Comparison of ENCODE assay signal across 23 cellular contexts in the genomic region with DNA sequence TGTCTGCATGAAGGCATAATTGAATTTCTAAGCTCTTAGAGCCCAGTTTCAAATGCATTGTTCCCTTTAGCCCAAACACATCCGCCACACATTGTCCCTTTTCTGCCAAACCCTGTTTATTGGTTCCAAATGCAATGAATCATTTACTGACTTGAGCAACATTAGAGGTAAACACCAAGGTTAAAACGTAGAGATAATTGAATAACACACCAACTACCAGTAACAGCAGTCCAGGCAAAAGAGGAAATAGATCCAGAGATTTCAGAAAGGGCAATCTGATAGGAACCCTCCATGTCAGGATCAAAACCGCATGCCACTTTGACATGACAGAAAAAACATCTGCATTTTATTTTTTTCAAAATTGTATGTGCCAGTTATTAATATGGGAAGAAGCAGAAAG.
DNase-seq lines count a peak whose midpoint lies in the region; ATAC-seq, FAIRE-seq and TF ChIP-seq lines count a peak whose summit lies in the region.
"Had no signal": no experiment of that assay in that cellular context is flagged by ENCODE, and none has a peak within 500 bp of the region (broad histone marks: within the 10 kb centered on the region; RNA-seq: fewer than 3 reads in every experiment).

No MANE protein-coding gene starts in this region.

- in situ Hi-C loops in HepG2 (cut with HindIII; ENCODE audit: extremely low pct_ligation_motif_present, low pct_unique_long_range_greater_than_20kb): no loop called here

- H3K4me2 ChIP-seq in HepG2 (ENCODE audit: low read depth, low read length): no peak overlapping the region
- H3K4me2 ChIP-seq in PC-3 (ENCODE audit: low read length): no peak overlapping the region
- H3K4me2 ChIP-seq: A549 had no signal

- TF ChIP-seq CTCF in liver (IDR thresholded peaks at IDR 0.05; ENCODE audit: low read depth, low read length, missing input control) (no peak), HepG2 (CRISPR knock-in tag; IDR thresholded peaks at IDR 0.05) (no peak), PC-3 (conservative IDR thresholded peaks at IDR 0.05; ENCODE audit: low read depth, low read length) (no peak), dorsolateral prefrontal cortex (IDR thresholded peaks at IDR 0.05 in 54 of 56, conservative IDR thresholded peaks at IDR 0.05 in 2 of 56; ENCODE audit: low read depth in 1 of 56, partially characterized antibody in 56 of 56) (no peak)

- H3K4me1 ChIP-seq in liver (ENCODE audit: control insufficient read depth in 4 of 4, insufficient read depth in 4 of 4, low read length in 3 of 4) (no peaks in the 10 kb centered on the region), HepG2 (ENCODE audit: insufficient read depth, low read length) (no peaks in the 10 kb centered on the region), PC-3 (ENCODE audit: insufficient read depth, low read length) (no peaks in the 10 kb centered on the region)
- H3K4me1 ChIP-seq: A549, Caco-2 had no signal

- ATAC-seq in HepG2: no peak
- ATAC-seq in PC-3: no peak
- no peak; the same call in 2 of the 3 replicates for ATAC-seq in SK-N-SH treated with all-trans-retinoic acid at 6 μM for 48 hours
- no peak for ATAC-seq in HG03135 (IDR thresholded peaks at IDR 0.05; ENCODE audit: unreplicated experiment)
- ATAC-seq: A549, GM12878 had no signal

- CTCF ChIA-PET in HepG2 (lab: Yijun Ruan, JAX; ENCODE audit: low intra/inter-chr PET ratio, low total read pairs): no interaction called here
- CTCF ChIA-PET in PC-3 (lab: Charles Lee): interaction anchor here (0.6 kb wide), 1 partner anchor 1437 kb away, joined by 3 read pairs; no protein-coding TSS in a partner anchor

- H3K27ac ChIP-seq in liver (ENCODE audit: low read depth in 1 of 2, low read length in 2 of 2) (peak overlapping the region in 1 of 2 donors; percentile 36), HepG2 (ENCODE audit: extremely low read length, insufficient read depth, low read length) (no peak overlapping the region), PC-3 (ENCODE audit: low read length) (no peak overlapping the region), dorsolateral prefrontal cortex (no peak overlapping the region)
- H3K27ac ChIP-seq: A549 had no signal

- POLR2A ChIA-PET in HepG2 (lab: Yijun Ruan, JAX) (no interaction called here), PC-3 (lab: Charles Lee; ENCODE audit: unreplicated experiment) (no interaction called here)

- H3K79me2 ChIP-seq in HepG2 (ENCODE audit: insufficient read depth, low read length): no peaks in the 10 kb centered on the region
- no peaks in the 10 kb centered on the region for H3K79me2 ChIP-seq in PC-3 (ENCODE audit: low read length)

- H3K36me3 ChIP-seq in liver (ENCODE audit: control insufficient read depth in 4 of 4, insufficient read depth in 3 of 4, low read depth in 1 of 4, low read length in 3 of 4) (no peaks in the 10 kb centered on the region), HepG2 (replicated peaks in 1 of 2; ENCODE audit: control insufficient read depth in 1 of 2, insufficient read depth in 2 of 2, low read length in 2 of 2) (no peaks in the 10 kb centered on the region), PC-3 (ENCODE audit: low read depth, low read length) (no peaks in the 10 kb centered on the region)

- TF ChIP-seq EP300 in HepG2 (IDR thresholded peaks at IDR 0.05; ENCODE audit: low read depth in 2 of 2, low read length in 2 of 2) (no peak), HepG2 (CRISPR knock-in tag; IDR thresholded peaks at IDR 0.05; ENCODE audit: borderline replicate concordance) (no peak)

- H3K9me2 ChIP-seq in PC-3 (replicated peaks; ENCODE audit: low read length): no peaks in the 10 kb centered on the region

- DNase-seq in HepG2 (ENCODE audit: low spot score): no peak
- peak; percentile 21 for DNase-seq in PC-3
- peak; percentile 6 for DNase-seq in renal cortical epithelial cell (ENCODE audit: low read depth)
- DNase-seq in DMS79 treated with DMSO at 0.1 percent for 48 hours (lab: John Stamatoyannopoulos, UW): no peak
- no peak for DNase-seq in dorsolateral prefrontal cortex
- DNase-seq: 8988T; ACHN; AML-193; C1 segment of cervical spinal cord; Caco-2; CD4-positive, alpha-beta memory T cell; DMS153; EL; GDM1; H7; HCEC 1CT had no signal

- BruUV-seq in HepG2 (replicated peaks; lab: Mats Ljungman, UMichigan): no TSS peak
- BruUV-seq in PC-3 (replicated peaks; lab: Mats Ljungman, UMichigan): no TSS peak

- H4K20me1 ChIP-seq in HepG2 (ENCODE audit: insufficient read depth, low read length): no peaks in the 10 kb centered on the region
- H4K20me1 ChIP-seq in PC-3 (ENCODE audit: low read length): no peaks in the 10 kb centered on the region

- 24% methylated on average over 3 of the region's 3 CpGs for WGBS in liver
- WGBS in HepG2 (ENCODE audit: low lambda C conversion rate): 4% methylated on average over 3 of the region's 3 CpGs

- H3K27me3 ChIP-seq in liver (ENCODE audit: control insufficient read depth in 4 of 4, insufficient read depth in 4 of 4, low read length in 3 of 4): no peaks in the 10 kb centered on the region
- no peaks in the 10 kb centered on the region for H3K27me3 ChIP-seq in HepG2 (ENCODE audit: control insufficient read depth in 1 of 2, insufficient read depth in 2 of 2, low read length in 2 of 2)
- H3K27me3 ChIP-seq in PC-3 (ENCODE audit: low read length): no peaks in the 10 kb centered on the region
- peaks cover 0 to 22% (median 0%) of the 10 kb centered on the region in 45 donors for H3K27me3 ChIP-seq in dorsolateral prefrontal cortex

- no peak overlapping the region for H3K4me3 ChIP-seq in liver (ENCODE audit: low read depth in 1 of 3, low read length in 3 of 3)
- H3K4me3 ChIP-seq in HepG2 (replicated peaks in 1 of 3; ENCODE audit: insufficient read depth in 1 of 3, low read depth in 2 of 3, low read length in 3 of 3): no peak overlapping the region
- H3K4me3 ChIP-seq in PC-3 (ENCODE audit: low read length): no peak overlapping the region
- no peak overlapping the region for H3K4me3 ChIP-seq in dorsolateral prefrontal cortex
- H3K4me3 ChIP-seq: A549, GM12878 had no signal

- no peaks in the 10 kb centered on the region for H3F3A ChIP-seq in PC-3 (ENCODE audit: low read length, unreplicated experiment)

- no peak for TF ChIP-seq POLR2A in HepG2 (IDR thresholded peaks at IDR 0.05; ENCODE audit: insufficient read depth in 1 of 2, low read depth in 2 of 2, low read length in 2 of 2)

- TF ChIP-seq RAD21 in liver (IDR thresholded peaks at IDR 0.05) (peak in 1 of 2 donors; percentile 41), HepG2 (CRISPR knock-in tag; IDR thresholded peaks at IDR 0.05) (no peak)

- intact Hi-C loops in HepG2 (cut with micrococcal nuclease; ENCODE audit: unreplicated experiment) (no loop called here), PC-3 (cut with micrococcal nuclease) (no loop called here), dorsolateral prefrontal cortex (cut with DNase I) (no loop called here)

- H2AFZ ChIP-seq in HepG2 (ENCODE audit: low read length): no peak overlapping the region
- H2AFZ ChIP-seq in PC-3 (ENCODE audit: low read length): no peak overlapping the region

- H3K9me3 ChIP-seq in liver (ENCODE audit: control insufficient read depth in 4 of 4, low read length in 3 of 4) (no peaks in the 10 kb centered on the region), HepG2 (ENCODE audit: low read length) (no peaks in the 10 kb centered on the region), PC-3 (ENCODE audit: low read length) (no peaks in the 10 kb centered on the region)
- H3K9me3 ChIP-seq: A549, Caco-2 had no signal

- H3K9ac ChIP-seq in liver (ENCODE audit: low read depth in 1 of 2, low read length in 2 of 2) (no peak overlapping the region), HepG2 (ENCODE audit: insufficient read depth, low read depth, low read length) (no peak overlapping the region), PC-3 (ENCODE audit: low read length) (no peak overlapping the region)

- FAIRE-seq in HepG2 (lab: Jason Lieb, UNC): no peak
- FAIRE-seq: A549, GM12878, GM19239, H1 had no signal

TF ChIP-seq in liver, 16 proteins besides CTCF, POLR2A, EP300 and RAD21 (continues in another document):
- TF ChIP-seq FOXA2 (IDR thresholded peaks at IDR 0.05): peak; percentile 85
- TF ChIP-seq, protein P1, sequence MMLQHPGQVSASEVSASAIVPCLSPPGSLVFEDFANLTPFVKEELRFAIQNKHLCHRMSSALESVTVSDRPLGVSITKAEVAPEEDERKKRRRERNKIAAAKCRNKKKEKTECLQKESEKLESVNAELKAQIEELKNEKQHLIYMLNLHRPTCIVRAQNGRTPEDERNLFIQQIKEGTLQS (IDR thresholded peaks at IDR 0.05): no peak
- no peak for TF ChIP-seq NR2F2 (IDR thresholded peaks at IDR 0.05)
- TF ChIP-seq SP1 (IDR thresholded peaks at IDR 0.05): peak; percentile 48
- peak in 1 of 2 donors; percentile 88 for TF ChIP-seq JUND (IDR thresholded peaks at IDR 0.05)
- peak in 1 of 2 donors; percentile 32 for TF ChIP-seq EGR1 (IDR thresholded peaks at IDR 0.05; ENCODE audit: low read depth in 2 of 2)

TF ChIP-seq in HepG2, 621 proteins besides CTCF, POLR2A, EP300 and RAD21 (continues in another document):
- TF ChIP-seq RBAK (CRISPR knock-in tag; IDR thresholded peaks at IDR 0.05): no peak
- TF ChIP-seq ZSCAN29 (CRISPR knock-in tag; conservative IDR thresholded peaks at IDR 0.05): no peak
- TF ChIP-seq SP4 (CRISPR knock-in tag; IDR thresholded peaks at IDR 0.05): no peak
- no peak for TF ChIP-seq TP53 (CRISPR knock-in tag; conservative IDR thresholded peaks at IDR 0.05)
- TF ChIP-seq SOX6 (IDR thresholded peaks at IDR 0.05): no peak
- TF ChIP-seq SOX6 (CRISPR knock-in tag; IDR thresholded peaks at IDR 0.05): no peak
- no peak for TF ChIP-seq MIER2 (CRISPR knock-in tag; IDR thresholded peaks at IDR 0.05)
- TF ChIP-seq NCOA2 (CRISPR knock-in tag; IDR thresholded peaks at IDR 0.05): no peak
- TF ChIP-seq ZNF552 (CRISPR knock-in tag; IDR thresholded peaks at IDR 0.05; ENCODE audit: borderline replicate concordance): no peak
- TF ChIP-seq TSC22D2 (CRISPR knock-in tag; IDR thresholded peaks at IDR 0.05; ENCODE audit: borderline replicate concordance): no peak
- no peak for TF ChIP-seq HES4 (CRISPR knock-in tag; IDR thresholded peaks at IDR 0.05; ENCODE audit: borderline replicate concordance)

TF ChIP-seq in SK-N-SH treated with all-trans-retinoic acid at 6 μM for 48 hours, 23 proteins besides CTCF, POLR2A, EP300 and RAD21 (continues in another document):
- TF ChIP-seq ZFP3 (CRISPR knock-in tag; IDR thresholded peaks at IDR 0.05): no peak
- TF ChIP-seq ZNF8 (CRISPR knock-in tag; IDR thresholded peaks at IDR 0.05): no peak
- no peak for TF ChIP-seq ESRRG (CRISPR knock-in tag; IDR thresholded peaks at IDR 0.05)
- no peak for TF ChIP-seq CSDC2 (CRISPR knock-in tag; IDR thresholded peaks at IDR 0.05)
- TF ChIP-seq TCF4 (CRISPR knock-in tag; IDR thresholded peaks at IDR 0.05; ENCODE audit: borderline replicate concordance): peak; percentile 71; the same call in 1 of the 2 replicates
- TF ChIP-seq BACH2 (CRISPR knock-in tag; IDR thresholded peaks at IDR 0.05; ENCODE audit: borderline replicate concordance): no peak

Comparison
In these comparisons a context has a peak if more than half of its experiments do, and no peak if none do; other contexts are left out.
1. DNase-seq: peak in PC-3 (single experiment) and renal cortical epithelial cell (single experiment); none in HepG2 (single experiment), DMS79 treated with DMSO at 0.1 percent for 48 hours (single experiment) and dorsolateral prefrontal cortex (0 of 10).